ENCODE assay signal across 1 cellular context in the genomic region with DNA sequence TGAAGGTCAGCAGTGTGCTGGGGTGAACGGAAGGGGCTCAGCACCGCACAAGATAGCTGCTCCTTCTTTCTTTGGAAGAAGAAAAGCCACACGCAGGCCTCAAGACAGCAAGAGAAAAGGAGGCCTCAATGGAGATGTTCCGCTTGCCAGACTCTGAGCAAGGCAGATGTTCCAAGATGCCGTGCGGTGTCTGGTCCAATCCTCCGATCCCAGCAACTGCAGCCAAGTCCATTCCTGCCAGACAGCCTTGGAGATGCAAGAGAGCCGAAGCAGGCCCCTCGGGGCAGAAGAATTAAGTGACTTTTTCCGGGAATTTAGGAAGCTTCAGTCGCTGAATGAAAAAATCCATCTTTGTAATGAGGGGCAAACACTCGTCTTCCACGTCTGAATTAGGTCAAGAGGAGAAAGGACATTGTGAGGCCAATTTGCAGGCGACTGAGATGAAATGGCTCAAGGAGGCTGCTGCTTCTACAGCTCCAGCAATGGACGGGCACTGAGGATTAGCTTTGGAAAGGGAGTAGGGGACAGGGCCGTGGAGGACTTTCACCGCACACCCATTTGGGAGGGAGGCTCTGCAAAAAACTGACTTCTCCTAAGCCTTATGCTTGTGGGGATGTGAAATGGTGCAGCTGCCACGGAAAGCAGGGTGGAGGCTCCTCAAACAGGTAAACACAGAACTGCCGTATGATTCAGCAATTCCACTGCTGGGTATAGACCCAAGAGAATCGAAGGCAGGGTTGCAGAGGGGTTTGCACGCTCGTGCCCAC.
TF ChIP-seq lines count a peak whose summit lies in the region.

No MANE protein-coding gene starts in this region.

TF ChIP-seq in H1, 55 proteins besides CTCF, POLR2A, EP300 and RAD21:
- no peak for TF ChIP-seq EZH2 (IDR thresholded peaks at IDR 0.05; ENCODE audit: low read depth, low read length, severe bottlenecking)
- no peak for TF ChIP-seq POU5F1 (IDR thresholded peaks at IDR 0.05; ENCODE audit: low read depth, low read length)
- no peak for TF ChIP-seq SAP30 (IDR thresholded peaks at IDR 0.05; ENCODE audit: insufficient read depth, insufficient replicate concordance, low read length)
- no peak for TF ChIP-seq YY1 (IDR thresholded peaks at IDR 0.05; ENCODE audit: low read depth, low read length)
- TF ChIP-seq JUND (IDR thresholded peaks at IDR 0.05; ENCODE audit: low read length), result no peak
- no peak for TF ChIP-seq SP4 (IDR thresholded peaks at IDR 0.05; ENCODE audit: low read length)
- TF ChIP-seq FOSL1 (IDR thresholded peaks at IDR 0.05; ENCODE audit: insufficient read depth, low read depth, low read length), result no peak
- no peak for TF ChIP-seq CBX5 (IDR thresholded peaks at IDR 0.05; ENCODE audit: low read depth, low read length)
- TF ChIP-seq RNF2 (IDR thresholded peaks at IDR 0.05; ENCODE audit: borderline replicate concordance, low read depth, low read length, missing control alignments, poor library complexity, severe bottlenecking), result no peak
